9 cellular contexts compared by ENCODE assay signal in the genomic region with DNA sequence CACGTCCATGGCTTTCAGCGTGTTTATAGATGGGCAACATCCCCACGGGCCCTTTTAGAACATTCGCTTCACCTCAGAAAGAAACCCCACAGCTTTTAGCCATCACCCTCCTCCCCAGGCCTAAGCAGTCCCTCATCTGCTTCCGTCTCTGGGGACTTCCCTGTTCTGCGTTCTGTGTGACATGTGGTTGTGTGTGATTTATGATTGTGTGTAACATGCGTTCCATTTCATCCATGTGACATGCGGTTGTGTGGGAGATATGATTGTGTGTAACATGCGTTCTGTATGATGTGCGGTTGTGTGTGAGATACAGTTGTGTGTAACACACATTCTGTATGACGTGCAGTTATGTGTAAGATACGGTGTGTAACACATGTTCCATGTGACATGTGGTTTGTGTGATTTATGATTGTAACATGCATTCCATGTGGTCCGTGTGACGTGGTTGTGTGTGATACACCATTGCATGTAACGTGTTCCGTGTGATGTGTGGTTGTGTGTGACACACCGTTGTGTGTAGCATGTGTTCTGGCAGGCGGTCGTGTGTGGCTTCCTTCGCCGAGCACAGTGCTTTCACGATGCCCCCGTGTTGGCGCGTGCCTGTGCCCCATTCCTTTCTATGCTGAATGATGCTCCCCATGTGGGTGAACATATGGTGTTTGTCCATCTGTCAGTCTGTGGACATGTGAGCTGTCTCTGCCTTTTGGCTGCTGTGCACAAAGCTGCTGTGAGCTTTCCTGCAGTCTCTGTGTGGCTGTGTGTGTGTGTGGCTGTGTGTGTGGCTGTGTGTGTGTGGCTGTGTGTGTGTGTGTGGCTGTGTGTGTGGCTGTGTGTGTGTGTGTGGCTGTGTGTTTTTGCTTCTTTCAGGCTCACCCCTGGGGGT. TPM values are rescaled to one million over a fixed set of nuclear protein-coding genes. Genes with fewer than 3 reads are reported as not detected.
DNase-seq lines count a peak whose midpoint lies in the region; ATAC-seq, FAIRE-seq and TF ChIP-seq lines count a peak whose summit lies in the region.
"Had no signal": no experiment of that assay in that cellular context is flagged by ENCODE, and none has a peak within 500 bp of the region (broad histone marks: within the 10 kb centered on the region; RNA-seq: fewer than 3 reads in every experiment).

No MANE protein-coding gene starts in this region.

- POLR2A ChIA-PET in CD8-positive, alpha-beta T cell (lab: Charles Lee), result no interaction called here
- POLR2A ChIA-PET in activated CD8-positive, alpha-beta T cell treated with anti-CD3 and anti-CD28 coated beads for 36 hours (lab: Charles Lee), result interaction anchor here (1.6 to 2.7 kb wide), 2 partner anchors 12 to 34 kb away, joined by 6 to 14 read pairs; no protein-coding TSS in a partner anchor
- POLR2A ChIA-PET in naive thymus-derived CD8-positive, alpha-beta T cell (lab: Charles Lee), result interaction anchor here (0.7 to 3.1 kb wide), 5 partner anchors 8 to 24 kb away, joined by 3 to 13 read pairs (median 4); no protein-coding TSS in a partner anchor

- no peaks in the 10 kb centered on the region for H3K9me3 Mint-ChIP-seq in CD8-positive, alpha-beta T cell
- no peaks in the 10 kb centered on the region for H3K9me3 Mint-ChIP-seq in activated CD8-positive, alpha-beta T cell treated with anti-CD3 and anti-CD28 coated beads for 36 hours
- H3K9me3 Mint-ChIP-seq in naive thymus-derived CD8-positive, alpha-beta T cell, result no peaks in the 10 kb centered on the region

- no peaks in the 10 kb centered on the region for H3K9me3 ChIP-seq in CD8-positive, alpha-beta T cell (ENCODE audit: low read length)
- H3K9me3 ChIP-seq in HAP-1, result no peaks in the 10 kb centered on the region

- intact Hi-C loops in CD8-positive, alpha-beta T cell (cut with DNase I, micrococcal nuclease), result loop anchor here in 1 of 2 experiments (2.0 kb wide), 1 partner anchor 22 kb away; no protein-coding TSS in a partner anchor
- intact Hi-C loops in activated CD8-positive, alpha-beta T cell treated with anti-CD3 and anti-CD28 coated beads for 36 hours (cut with micrococcal nuclease), result no loop called here

- CTCF ChIA-PET in CD8-positive, alpha-beta T cell (lab: Charles Lee), result interaction anchor here (0.6 to 1.0 kb wide), 2 partner anchors 24 to 32 kb away, joined by 3 to 4 read pairs; no protein-coding TSS in a partner anchor
- CTCF ChIA-PET in activated CD8-positive, alpha-beta T cell treated with anti-CD3 and anti-CD28 coated beads for 36 hours (lab: Charles Lee), result interaction anchor here (0.5 to 1.7 kb wide), 3 partner anchors 20 to 70 kb away, joined by 3 to 6 read pairs (median 5); no protein-coding TSS in a partner anchor

- TF ChIP-seq CTCF in CD8-positive, alpha-beta T cell (IDR thresholded peaks at IDR 0.05), result no peak
- TF ChIP-seq CTCF in activated CD8-positive, alpha-beta T cell treated with anti-CD3 and anti-CD28 coated beads for 36 hours (IDR thresholded peaks at IDR 0.05), result no peak

- no peak for DNase-seq in CD8-positive, alpha-beta T cell
- no peak for DNase-seq in HTR-8/SVneo (ENCODE audit: insufficient read length, low spot score)
- DNase-seq in activated CD8-positive, alpha-beta T cell treated with anti-CD3 and anti-CD28 coated beads for 36 hours, result no peak
- DNase-seq in naive thymus-derived CD8-positive, alpha-beta T cell, result peak in 1 of 10 donors; percentile 35
- no peak for DNase-seq in mucosa of gallbladder (ENCODE audit: low spot score)
- DNase-seq in NK-92 (lab: John Stamatoyannopoulos, UW; ENCODE audit: unreplicated experiment), result no peak
- DNase-seq in HAP-1 (ENCODE audit: low spot score in 2 of 2), result no peak
- DNase-seq in stimulated activated CD4-positive, alpha-beta T cell treated with anti-CD3 and anti-CD28 coated beads, Interleukin-1b, Interleukin-23, amount 100 ng/mL, for 48 hours, result no peak
- DNase-seq: activated CD4-positive, alpha-beta T cell treated with anti-CD3 and anti-CD28 coated beads, Interleukin-2, amount 50 U/mL, for 48 hours had no signal

- no peak overlapping the region for H3K4me3 ChIP-seq in CD8-positive, alpha-beta T cell (ENCODE audit: low read depth, low read length)
- no peak overlapping the region for H3K4me3 ChIP-seq in HAP-1

- ATAC-seq in CD8-positive, alpha-beta T cell, result no peak
- ATAC-seq in activated CD8-positive, alpha-beta T cell treated with anti-CD3 and anti-CD28 coated beads for 36 hours, result no peak
- ATAC-seq in naive thymus-derived CD8-positive, alpha-beta T cell, result peak; percentile 58 to 70

- H3K4me1 ChIP-seq in CD8-positive, alpha-beta T cell (ENCODE audit: insufficient read depth, low read length), result peaks cover 40% of the 10 kb centered on the region
- H3K4me1 ChIP-seq in HAP-1, result peaks cover 30% of the 10 kb centered on the region

- FAIRE-seq in HTR-8/SVneo (lab: Jason Lieb, UNC), result peak; percentile 90

- H3K27me3 ChIP-seq in CD8-positive, alpha-beta T cell (ENCODE audit: insufficient read depth, low read length), result no peaks in the 10 kb centered on the region
- H3K27me3 ChIP-seq in HAP-1 (ENCODE audit: low read depth), result no peaks in the 10 kb centered on the region

- no peak overlapping the region for H3K27ac ChIP-seq in CD8-positive, alpha-beta T cell (ENCODE audit: low read depth, low read length)

- peaks cover 30% of the 10 kb centered on the region for H3K4me1 Mint-ChIP-seq in CD8-positive, alpha-beta T cell (ENCODE audit: low read depth)
- H3K4me1 Mint-ChIP-seq in activated CD8-positive, alpha-beta T cell treated with anti-CD3 and anti-CD28 coated beads for 36 hours (ENCODE audit: low read depth), result peaks cover 26% of the 10 kb centered on the region
- peaks cover 17 to 45% (median 43%) of the 10 kb centered on the region in 4 donors for H3K4me1 Mint-ChIP-seq in naive thymus-derived CD8-positive, alpha-beta T cell

- no peaks in the 10 kb centered on the region for H3K36me3 Mint-ChIP-seq in CD8-positive, alpha-beta T cell
- no peaks in the 10 kb centered on the region for H3K36me3 Mint-ChIP-seq in activated CD8-positive, alpha-beta T cell treated with anti-CD3 and anti-CD28 coated beads for 36 hours (ENCODE audit: low read depth)
- H3K36me3 Mint-ChIP-seq in naive thymus-derived CD8-positive, alpha-beta T cell, result no peaks in the 10 kb centered on the region

- no peak overlapping the region for H3K4me3 Mint-ChIP-seq in CD8-positive, alpha-beta T cell
- H3K4me3 Mint-ChIP-seq in activated CD8-positive, alpha-beta T cell treated with anti-CD3 and anti-CD28 coated beads for 36 hours, result no peak overlapping the region
- H3K4me3 Mint-ChIP-seq in naive thymus-derived CD8-positive, alpha-beta T cell, result peak overlapping the region; percentile 31 to 76 (median 60)

- H3K27me3 Mint-ChIP-seq in CD8-positive, alpha-beta T cell (ENCODE audit: low read depth), result no peaks in the 10 kb centered on the region
- H3K27me3 Mint-ChIP-seq in activated CD8-positive, alpha-beta T cell treated with anti-CD3 and anti-CD28 coated beads for 36 hours, result no peaks in the 10 kb centered on the region
- no peaks in the 10 kb centered on the region for H3K27me3 Mint-ChIP-seq in naive thymus-derived CD8-positive, alpha-beta T cell

- no peaks in the 10 kb centered on the region for H3K36me3 ChIP-seq in CD8-positive, alpha-beta T cell (ENCODE audit: insufficient read depth, low read length)
- no peaks in the 10 kb centered on the region for H3K36me3 ChIP-seq in HAP-1 (replicated peaks)

- H3K27ac Mint-ChIP-seq in CD8-positive, alpha-beta T cell, result peak overlapping the region; percentile 74
- H3K27ac Mint-ChIP-seq in activated CD8-positive, alpha-beta T cell treated with anti-CD3 and anti-CD28 coated beads for 36 hours, result peak overlapping the region; percentile 64
- H3K27ac Mint-ChIP-seq in naive thymus-derived CD8-positive, alpha-beta T cell, result peak overlapping the region; percentile 55 to 94 (median 86)

- in situ Hi-C loops in HAP-1 (cut with MboI; ENCODE audit: low sequenced_read_pairs), result no loop called here

RNA-seq across cellular contexts. Expression of a gene that starts 26.2 kb away (rescaled TPM):
- 10 to 100 TPM; 25.6 to 27.1 TPM for total RNA-seq in CD8-positive, alpha-beta T cell
- 1 to 10 TPM; 6.0 to 6.6 TPM for total RNA-seq in activated CD8-positive, alpha-beta T cell treated with anti-CD3 and anti-CD28 coated beads for 36 hours
- total RNA-seq in naive thymus-derived CD8-positive, alpha-beta T cell, result 10 to 100 TPM in 1 of 2 experiments, 1 to 10 TPM in 1; 9.1 to 10.2 TPM
- 1 to 10 TPM; 1.2 to 2.9 (median 1.9) TPM for polyA plus RNA-seq in naive thymus-derived CD8-positive, alpha-beta T cell
- total RNA-seq in mucosa of gallbladder, result 52.9 TPM

Comparison
In these comparisons a context has a peak if more than half of its experiments do, and no peak if none do; other contexts are left out.
1. ATAC-seq: peak in naive thymus-derived CD8-positive, alpha-beta T cell (2 of 2); none in CD8-positive, alpha-beta T cell (single experiment) and activated CD8-positive, alpha-beta T cell treated with anti-CD3 and anti-CD28 coated beads for 36 hours (single experiment).
2. H3K4me3 Mint-ChIP-seq: peak in naive thymus-derived CD8-positive, alpha-beta T cell (10 of 10); none in CD8-positive, alpha-beta T cell (single experiment) and activated CD8-positive, alpha-beta T cell treated with anti-CD3 and anti-CD28 coated beads for 36 hours (single experiment).
3. Peak in every context shown above with its lines, with median percentiles within 50 percentile points of each other: H3K27ac Mint-ChIP-seq.